Comparison of ENCODE assay signal across 1 cellular context in genomic region chr6:116011520-116011919, GRCh38.
TF ChIP-seq lines count a peak whose summit lies in the region.

No MANE protein-coding gene starts in this region.

TF ChIP-seq in IMR-90, 13 proteins besides CTCF, POLR2A, EP300 and RAD21 (continued from another document):
- TF ChIP-seq CEBPB (IDR thresholded peaks at IDR 0.05; ENCODE audit: low read depth, low read length), result no peak
- no peak for TF ChIP-seq NFE2L2 (IDR thresholded peaks at IDR 0.05; ENCODE audit: low read depth, low read length)
- TF ChIP-seq MAZ (IDR thresholded peaks at IDR 0.05; ENCODE audit: borderline replicate concordance, low read depth, low read length), result no peak
- no peak for TF ChIP-seq FOS (IDR thresholded peaks at IDR 0.05; ENCODE audit: low read depth, low read length)
- TF ChIP-seq BHLHE40 (IDR thresholded peaks at IDR 0.05; ENCODE audit: low read depth, low read length), result no peak
- TF ChIP-seq SMC3 (IDR thresholded peaks at IDR 0.05; ENCODE audit: low read depth, low read length), result no peak
- no peak for TF ChIP-seq MXI1 (IDR thresholded peaks at IDR 0.05; ENCODE audit: borderline replicate concordance, low read depth, low read length)
